In genomic region chr20:62030834-62031434, GRCh38 we compare ENCODE assay signal across 1 cellular context.
TF ChIP-seq lines count a peak whose summit lies in the region.

No MANE protein-coding gene starts in this region.

TF ChIP-seq in HepG2, 621 proteins besides CTCF, POLR2A, EP300 and RAD21 (continued from another document):
- TF ChIP-seq ZNF609 (CRISPR knock-in tag; IDR thresholded peaks at IDR 0.05; ENCODE audit: borderline replicate concordance) (0 out of 2 replicates have a peak, but pooled peaks have one; percentile 24), ZKSCAN8 (CRISPR knock-in tag; IDR thresholded peaks at IDR 0.05; ENCODE audit: borderline replicate concordance) (0 out of 2 replicates have a peak, but pooled peaks have one; percentile 51), ZNF598 (CRISPR knock-in tag; IDR thresholded peaks at IDR 0.05; ENCODE audit: borderline replicate concordance) (peak; percentile 49; the same call in 1 of the 2 replicates), ZNF687 (CRISPR knock-in tag; IDR thresholded peaks at IDR 0.05) (peak; percentile 99), NFKB2 (CRISPR knock-in tag; IDR thresholded peaks at IDR 0.05; ENCODE audit: borderline replicate concordance) (peak; percentile 73; the same call in 1 of the 2 replicates), NFAT5 (CRISPR knock-in tag; IDR thresholded peaks at IDR 0.05) (peak; percentile 78; the same call in 1 of the 2 replicates), ASH2L (IDR thresholded peaks at IDR 0.05; ENCODE audit: insufficient read length, low read depth, low read length) (peak; percentile 18), TIGD3 (CRISPR knock-in tag; IDR thresholded peaks at IDR 0.05; ENCODE audit: borderline replicate concordance) (no peak), ZFX (CRISPR knock-in tag; IDR thresholded peaks at IDR 0.05; ENCODE audit: low read depth) (peak; percentile 84), WIZ (CRISPR knock-in tag; IDR thresholded peaks at IDR 0.05) (peak; percentile 71; the same call in 1 of the 2 replicates), BORCS8-MEF2B (CRISPR knock-in tag; IDR thresholded peaks at IDR 0.05) (0 out of 2 replicates have a peak, but pooled peaks have one; percentile 53)
